In the genomic region with DNA sequence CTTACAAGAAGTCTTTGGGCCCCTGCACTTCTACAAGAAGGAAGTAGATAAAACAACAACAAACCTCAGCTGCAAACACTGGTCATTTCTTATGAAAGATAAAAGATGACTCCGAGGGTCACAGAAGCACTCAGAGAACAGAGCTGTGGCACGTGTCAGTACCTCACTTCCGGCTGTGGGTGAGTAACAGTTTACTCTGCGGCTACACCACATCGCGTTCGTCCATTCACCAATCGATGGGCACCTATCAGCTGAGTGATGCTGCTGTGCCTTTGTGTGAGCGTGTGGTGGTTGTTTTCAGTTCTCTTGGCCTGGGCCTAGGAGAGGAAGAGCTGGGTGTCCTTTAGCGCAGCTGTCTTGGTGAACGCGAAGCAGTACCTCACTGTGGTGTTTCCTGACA, we compare ENCODE assay signal across 22 cellular contexts. TPM values are rescaled to one million over a fixed set of nuclear protein-coding genes. Genes with fewer than 3 reads are reported as not detected.
DNase-seq lines count a peak whose midpoint lies in the region; ATAC-seq, FAIRE-seq and TF ChIP-seq lines count a peak whose summit lies in the region.
"Had no signal": no experiment of that assay in that cellular context is flagged by ENCODE, and none has a peak within 500 bp of the region (broad histone marks: within the 10 kb centered on the region; RNA-seq: fewer than 3 reads in every experiment).

No MANE protein-coding gene starts in this region.

- TF ChIP-seq CTCF in CD8-positive, alpha-beta T cell (IDR thresholded peaks at IDR 0.05), result no peak
- TF ChIP-seq CTCF in K562 (IDR thresholded peaks at IDR 0.05 in 2 of 3, conservative IDR thresholded peaks at IDR 0.05 in 1 of 3; ENCODE audit: insufficient read depth in 2 of 3, low read depth in 1 of 3, low read length in 3 of 3) (no peak), GM13977 (IDR thresholded peaks at IDR 0.05; ENCODE audit: extremely low read depth, insufficient read depth, missing control alignments) (no peak)

- no peaks in the 10 kb centered on the region for H3K9me3 ChIP-seq in CD8-positive, alpha-beta T cell (ENCODE audit: low read length)
- H3K9me3 ChIP-seq in K562 (replicated peaks; ENCODE audit: control insufficient read depth, insufficient read depth, low read depth, low read length), result peaks cover 3% of the 10 kb centered on the region

- H3K27ac Mint-ChIP-seq in CD8-positive, alpha-beta T cell, result no peak overlapping the region
- no peak overlapping the region for H3K27ac Mint-ChIP-seq in natural killer cell treated with Interleukin-12 subunit alpha and Interleukin-12 subunit beta and Interleukin-15 and Interleukin-18, amount 100 ng/mL, for 72 hours
- H3K27ac Mint-ChIP-seq: HFFc6 had no signal

- TF ChIP-seq POLR2A in K562 (conservative IDR thresholded peaks at IDR 0.05), result no peak

- H3K4me1 ChIP-seq in CD8-positive, alpha-beta T cell (ENCODE audit: insufficient read depth, low read length), result no peaks in the 10 kb centered on the region
- peaks cover 0 to 15% of the 10 kb centered on the region in 2 experiments; a peak in 3 of 5 replicates for H3K4me1 ChIP-seq in K562 (replicated peaks in 1 of 2; ENCODE audit: control insufficient read depth in 2 of 2, insufficient read depth in 2 of 2, low read length in 2 of 2)

- no peak overlapping the region for H3K4me3 Mint-ChIP-seq in CD8-positive, alpha-beta T cell
- no peak overlapping the region for H3K4me3 Mint-ChIP-seq in natural killer cell treated with Interleukin-12 subunit alpha and Interleukin-12 subunit beta and Interleukin-15 and Interleukin-18, amount 100 ng/mL, for 72 hours
- H3K4me3 Mint-ChIP-seq: CD4-positive, alpha-beta memory T cell; HFFc6 had no signal

- WGBS in K562 (ENCODE audit: insufficient coverage, low coverage, missing lambda C conversion rate), result 6% methylated on average over 12 of the region's 12 CpGs

- H3K4me2 ChIP-seq in K562 (ENCODE audit: insufficient read depth, low read length), result no peak overlapping the region

- no peak for TF ChIP-seq RAD21 in K562 (CRISPR knock-in tag; conservative IDR thresholded peaks at IDR 0.05 in 1 of 2, IDR thresholded peaks at IDR 0.05 in 1 of 2)

- H3K27me3 Mint-ChIP-seq in CD8-positive, alpha-beta T cell (ENCODE audit: low read depth), result no peaks in the 10 kb centered on the region
- H3K27me3 Mint-ChIP-seq in natural killer cell treated with Interleukin-12 subunit alpha and Interleukin-12 subunit beta and Interleukin-15 and Interleukin-18, amount 100 ng/mL, for 72 hours, result peaks cover 5 to 22% of the 10 kb centered on the region in 2 donors

- POLR2A ChIA-PET in CD8-positive, alpha-beta T cell (lab: Charles Lee), result no interaction called here
- POLR2A ChIA-PET in K562 (lab: Yijun Ruan, JAX), result interaction anchor here (3.7 kb wide), 1 partner anchor 9 kb away, joined by 19 read pairs; no protein-coding TSS in a partner anchor

- peak; percentile 6 for FAIRE-seq in K562 (lab: Jason Lieb, UNC)
- FAIRE-seq: A204.1, GM12892, H54, HTR-8/SVneo had no signal

- no peaks in the 10 kb centered on the region for H4K20me1 ChIP-seq in K562 (replicated peaks; ENCODE audit: control insufficient read depth, insufficient read depth, low read length)

- intact Hi-C loops in CD8-positive, alpha-beta T cell (cut with DNase I, micrococcal nuclease), result no loop called here
- intact Hi-C loops in K562 (cut with micrococcal nuclease), result no loop called here

- no peak overlapping the region for H3K9ac ChIP-seq in K562 (ENCODE audit: insufficient read depth in 1 of 2, low read depth in 2 of 2, low read length in 2 of 2)

- no TSS peak for BruUV-seq in K562 (replicated peaks; lab: Mats Ljungman, UMichigan)

- no peaks in the 10 kb centered on the region for H3K79me2 ChIP-seq in K562 (ENCODE audit: control insufficient read depth, insufficient read depth, low read length)

- H3K27ac ChIP-seq in CD8-positive, alpha-beta T cell (ENCODE audit: low read depth, low read length), result no peak overlapping the region
- H3K27ac ChIP-seq in K562 (ENCODE audit: extremely low read depth, low read depth, low read length), result no peak overlapping the region
- H3K27ac ChIP-seq: HL-60, RWPE1 had no signal

- TF ChIP-seq EP300 in K562 (IDR thresholded peaks at IDR 0.05; ENCODE audit: low read length), result no peak

- H3K36me3 Mint-ChIP-seq in CD8-positive, alpha-beta T cell, result no peaks in the 10 kb centered on the region
- H3K36me3 Mint-ChIP-seq in natural killer cell treated with Interleukin-12 subunit alpha and Interleukin-12 subunit beta and Interleukin-15 and Interleukin-18, amount 100 ng/mL, for 72 hours, result peaks cover 12% of the 10 kb centered on the region

- H3K4me3 ChIP-seq in CD8-positive, alpha-beta T cell (ENCODE audit: low read depth, low read length), result no peak overlapping the region
- no peak overlapping the region for H3K4me3 ChIP-seq in K562

- no peaks in the 10 kb centered on the region for H3K9me1 ChIP-seq in K562 (ENCODE audit: control insufficient read depth, insufficient read depth, low read length)

- ATAC-seq in CD8-positive, alpha-beta T cell, result peak; percentile 20
- no peak for ATAC-seq in K562
- ATAC-seq in natural killer cell treated with Interleukin-12 subunit alpha and Interleukin-12 subunit beta and Interleukin-15 and Interleukin-18, amount 100 ng/mL, for 72 hours, result peak; percentile 71 to 86
- ATAC-seq: SK-N-SH treated with all-trans-retinoic acid at 6 μM for 48 hours had no signal

- H3K36me3 ChIP-seq in CD8-positive, alpha-beta T cell (ENCODE audit: insufficient read depth, low read length), result no peaks in the 10 kb centered on the region
- no peaks in the 10 kb centered on the region for H3K36me3 ChIP-seq in K562 (ENCODE audit: control insufficient read depth, insufficient read depth, low read length)

- in situ Hi-C loops in K562 (cut with MboI), result no loop called here
- in situ Hi-C loops in GM13977 (cut with MboI; ENCODE audit: low pct_unique_long_range_greater_than_20kb, low sequenced_read_pairs, unreplicated experiment), result no loop called here

- H2AFZ ChIP-seq in K562 (ENCODE audit: low read depth, low read length), result no peak overlapping the region; the same call in 1 of the 2 replicates

- peaks cover 15% of the 10 kb centered on the region for H3K9me3 Mint-ChIP-seq in CD8-positive, alpha-beta T cell
- no peaks in the 10 kb centered on the region for H3K9me3 Mint-ChIP-seq in natural killer cell treated with Interleukin-12 subunit alpha and Interleukin-12 subunit beta and Interleukin-15 and Interleukin-18, amount 100 ng/mL, for 72 hours

- H3K27me3 ChIP-seq in CD8-positive, alpha-beta T cell (ENCODE audit: insufficient read depth, low read length), result no peaks in the 10 kb centered on the region
- H3K27me3 ChIP-seq in K562 (ENCODE audit: control insufficient read depth in 2 of 2, insufficient read depth in 2 of 2, low read length in 2 of 2), result peaks cover 5 to 6% of the 10 kb centered on the region in 2 experiments; a peak in 3 of 5 replicates

- H3K4me1 Mint-ChIP-seq in CD8-positive, alpha-beta T cell (ENCODE audit: low read depth), result no peaks in the 10 kb centered on the region
- peaks cover 7% of the 10 kb centered on the region in 2 donors for H3K4me1 Mint-ChIP-seq in natural killer cell treated with Interleukin-12 subunit alpha and Interleukin-12 subunit beta and Interleukin-15 and Interleukin-18, amount 100 ng/mL, for 72 hours (ENCODE audit: low read depth in 2 of 2)
- H3K4me1 Mint-ChIP-seq: CD4-positive, alpha-beta memory T cell had no signal

- CTCF ChIA-PET in CD8-positive, alpha-beta T cell (lab: Charles Lee), result no interaction called here
- CTCF ChIA-PET in K562 (lab: Yijun Ruan, JAX; ENCODE audit: low intra/inter-chr PET ratio), result no interaction called here

- DNase-seq in CD8-positive, alpha-beta T cell, result no peak
- DNase-seq in MV-4-11 (lab: John Stamatoyannopoulos, UW), result peak; percentile 81
- peak in 1 of 4 experiments; percentile 12 for DNase-seq in K562 (ENCODE audit: extremely low read depth in 1 of 4, low spot score in 3 of 4)
- no peak for DNase-seq in natural killer cell treated with Interleukin-12 subunit alpha and Interleukin-12 subunit beta and Interleukin-15 and Interleukin-18, amount 100 ng/mL, for 72 hours (ENCODE audit: low spot score)
- DNase-seq in NCI-H446 treated with DMSO at 0.1 percent for 48 hours (lab: John Stamatoyannopoulos, UW), result no peak
- no peak for DNase-seq in GM13977 (ENCODE audit: low spot score)
- DNase-seq in germinal center (ENCODE audit: low spot score), result no peak
- no peak for DNase-seq in stimulated activated CD4-positive, alpha-beta T cell treated with anti-CD3 and anti-CD28 coated beads, Interleukin-2, amount 100 ng/mL, for 24 hours
- DNase-seq: CD4-positive, alpha-beta memory T cell; HFFc6; MM.1S; NCI-H1092 treated with DMSO at 0.1 percent for 48 hours; NCI-H510A; NCI-H774; SIG-M5 had no signal

TF ChIP-seq in K562, 482 proteins besides CTCF, POLR2A, EP300 and RAD21 (continues in another document):
- TF ChIP-seq SRSF9 (IDR thresholded peaks at IDR 0.05; ENCODE audit: borderline replicate concordance, low read depth, low read length), result no peak
- peak; percentile 13; the same call in 1 of the 2 replicates for TF ChIP-seq CBFA2T2 (conservative IDR thresholded peaks at IDR 0.05)
- TF ChIP-seq RBM34 (IDR thresholded peaks at IDR 0.05; ENCODE audit: borderline replicate concordance, insufficient read depth, low read length), result no peak
- TF ChIP-seq PCBP1 (IDR thresholded peaks at IDR 0.05; ENCODE audit: low read depth, low read length, poor library complexity, severe bottlenecking), result no peak
- TF ChIP-seq TARDBP (IDR thresholded peaks at IDR 0.05), result no peak

RNA-seq across cellular contexts. Expression of a gene that starts 49.9 kb away (rescaled TPM):
- total RNA-seq in CD8-positive, alpha-beta T cell, result 10 to 100 TPM; 15.2 to 16.5 TPM
- total RNA-seq in K562 (2011; cell fraction: chromatin; rRNA removed; ENCODE audit: low replicate concordance), result 0.32 and 1.5 TPM in 2 replicates
- 1.7 and 3.8 TPM in 2 replicates for total RNA-seq in K562 (2011; cell fraction: nucleolus; rRNA removed)
- 1.2 and 1.4 TPM in 2 replicates for total RNA-seq in K562 (2011; cell fraction: nucleoplasm; rRNA removed)
- total RNA-seq in K562 (2014; rRNA removed), result 0.14 and 0.53 TPM in 2 replicates
- 0.13 TPM in 1 of 2 replicates, not detected in the other for total RNA-seq in K562 (2014; rRNA removed; fragmentation: Illumina TruSeq; extraction: Trizol)
- 0.04 and 0.14 TPM in 2 replicates for total RNA-seq in K562 (2015; rRNA removed; fragmentation: Illumina TruSeq; extraction: Trizol)
- 1.2 and 1.3 TPM in 2 replicates for total RNA-seq in K562 (2021)
- 0.10 and 0.39 TPM in 2 replicates for polyA plus RNA-seq in K562 (2011; rRNA removed)
- 0.21 and 0.48 TPM in 2 replicates for polyA plus RNA-seq in K562 (2011; cell fraction: cytosol; rRNA removed)
- 3.8 and 4.4 TPM in 2 replicates for polyA plus RNA-seq in K562 (2011; cell fraction: nucleus; rRNA removed)
- 0.57 and 1.5 TPM in 2 replicates for polyA plus RNA-seq in K562 (2012)
- 0.07 and 0.21 TPM in 2 replicates for polyA plus RNA-seq in K562 (2014; fragmentation: Illumina TruSeq; extraction: Trizol)
- polyA plus RNA-seq in K562 (2014; fragmentation: Nextera tagmentation; extraction: Ambion mirVana), result not detected
- 0.50 and 0.76 TPM in 2 replicates for polyA plus RNA-seq in K562 (2014; rRNA removed)
- not detected in 2 replicates for polyA minus RNA-seq in K562 (2011; rRNA and poly(A)+ RNA removed)
- 1.5 TPM in 1 of 2 replicates, not detected in the other for polyA minus RNA-seq in K562 (2011; cell fraction: cytosol; rRNA and poly(A)+ RNA removed)
- 0.40 and 1.2 TPM in 2 replicates for polyA minus RNA-seq in K562 (2011; cell fraction: nucleus; rRNA and poly(A)+ RNA removed)
- total RNA-seq in natural killer cell treated with Interleukin-12 subunit alpha and Interleukin-12 subunit beta and Interleukin-15 and Interleukin-18, amount 100 ng/mL, for 72 hours, result not detected
